In the genomic region with DNA sequence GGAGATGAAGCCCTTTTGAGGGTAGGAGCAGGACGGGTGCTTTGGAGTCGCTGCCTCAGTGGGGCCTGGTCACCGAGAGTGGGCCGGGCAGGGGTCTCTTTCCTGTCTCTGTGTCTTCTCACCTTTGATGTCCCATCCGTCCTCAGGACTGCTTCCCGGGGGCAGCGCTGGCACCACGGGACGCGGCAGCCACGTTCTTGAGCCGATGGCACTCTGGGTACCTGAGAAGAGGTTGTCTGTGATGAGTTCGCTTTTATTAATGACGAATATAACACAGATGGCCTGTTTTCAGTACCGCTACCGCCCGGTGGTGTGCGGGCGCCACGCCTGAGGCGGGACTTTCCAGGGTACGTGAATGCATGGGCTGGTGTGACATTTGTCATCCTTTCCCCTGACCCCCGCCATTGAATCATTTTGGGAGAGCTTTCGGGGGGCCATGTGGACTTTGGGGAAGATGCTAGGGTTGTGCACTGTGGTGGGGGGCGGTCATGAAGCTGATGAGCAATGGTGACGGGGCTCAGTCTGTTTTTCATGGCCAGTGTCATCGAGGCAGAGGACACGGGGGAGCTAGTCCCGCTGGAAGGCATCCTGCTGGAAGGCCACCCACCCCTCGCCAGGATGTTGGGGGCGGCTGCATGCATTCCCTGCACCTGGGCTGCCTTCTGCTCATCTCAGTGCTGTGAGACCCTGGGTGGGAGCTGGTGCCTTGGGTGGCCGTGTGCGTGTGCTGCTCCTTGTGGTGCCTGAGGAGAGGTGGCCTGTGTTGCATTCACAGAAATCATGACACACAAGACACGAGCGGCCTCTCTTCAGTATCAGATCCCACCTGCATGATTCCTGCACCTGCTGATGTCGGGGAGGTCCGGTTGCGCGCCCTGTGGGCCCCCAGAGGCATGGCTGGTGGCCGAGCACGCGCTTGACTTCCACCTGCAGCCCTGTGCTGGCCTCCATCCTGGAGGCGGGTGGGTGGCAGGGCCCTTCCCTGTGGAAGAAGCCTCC, we compare ENCODE assay signal across 31 cellular contexts.
DNase-seq lines count a peak whose midpoint lies in the region; ATAC-seq and TF ChIP-seq lines count a peak whose summit lies in the region.
"Had no signal": no experiment of that assay in that cellular context is flagged by ENCODE, and none has a peak within 500 bp of the region (broad histone marks: within the 10 kb centered on the region; RNA-seq: fewer than 3 reads in every experiment).

No MANE protein-coding gene starts in this region.

- H3K4me2 ChIP-seq in trophoblast cell (ENCODE audit: low read length): no peak overlapping the region

- no peak overlapping the region for H3K18ac ChIP-seq in trophoblast cell (ENCODE audit: low read length)

- H3K9me3 ChIP-seq in right atrium auricular region (no peaks in the 10 kb centered on the region), trophoblast cell (ENCODE audit: insufficient read depth, low read depth, low read length) (peaks cover 19% of the 10 kb centered on the region)
- H3K9me3 ChIP-seq: ascending aorta, heart left ventricle, neutrophil, SJSA1, upper lobe of left lung had no signal

- H4K91ac ChIP-seq in trophoblast cell (ENCODE audit: low read depth, low read length): no peak overlapping the region

- no peaks in the 10 kb centered on the region for H3K79me2 ChIP-seq in trophoblast cell (ENCODE audit: control insufficient read depth, insufficient read depth, low read length, poor library complexity)

- intact Hi-C loops in left cardiac atrium (cut with DNase I): no loop called here

- H3K27ac ChIP-seq in right atrium auricular region (no peak overlapping the region), trophoblast cell (ENCODE audit: low read depth, low read length) (no peak overlapping the region)
- H3K27ac ChIP-seq: ascending aorta, cardiac muscle cell, heart left ventricle, neutrophil, SJSA1, upper lobe of left lung had no signal

- no peak overlapping the region for H3K4ac ChIP-seq in trophoblast cell (ENCODE audit: low read depth, low read length)

- H2BK5ac ChIP-seq in trophoblast cell (ENCODE audit: low read depth, low read length, poor library complexity): no peak overlapping the region

- H3K9me3 Mint-ChIP-seq in glutamatergic neuron (ENCODE audit: unreplicated experiment): peaks cover 17% of the 10 kb centered on the region

- no CpG with 5 or more reads among the region's 43 CpGs for WGBS in trophoblast cell (ENCODE audit: extremely low coverage, insufficient coverage, insufficient read length)

- H3K27me3 ChIP-seq in right atrium auricular region (no peaks in the 10 kb centered on the region), trophoblast cell (ENCODE audit: insufficient read depth, low read length) (no peaks in the 10 kb centered on the region)
- H3K27me3 ChIP-seq: ascending aorta, cardiac muscle cell, SJSA1, upper lobe of left lung had no signal

- H2AFZ ChIP-seq in trophoblast cell (ENCODE audit: insufficient read depth, low read length, poor library complexity): no peak overlapping the region

- H3K4me3 Mint-ChIP-seq in glutamatergic neuron (ENCODE audit: unreplicated experiment): no peak overlapping the region
- H3K4me3 Mint-ChIP-seq: activated CD4-positive, alpha-beta memory T cell treated with anti-CD3 and anti-CD28 coated beads, Interleukin-2, amount 10 ng/mL, durations not matched to agents 7 days and 5 days; memory B cell; T-cell had no signal

- peaks cover 16% of the 10 kb centered on the region for H3K4me1 Mint-ChIP-seq in glutamatergic neuron (ENCODE audit: low read depth, unreplicated experiment)
- H3K4me1 Mint-ChIP-seq: activated CD4-positive, alpha-beta memory T cell treated with anti-CD3 and anti-CD28 coated beads, Interleukin-2, amount 10 ng/mL, durations not matched to agents 7 days and 5 days; memory B cell; T-cell had no signal

- peaks cover 9% of the 10 kb centered on the region for H3K27me3 Mint-ChIP-seq in glutamatergic neuron (ENCODE audit: unreplicated experiment)
- H3K27me3 Mint-ChIP-seq: activated CD4-positive, alpha-beta memory T cell treated with anti-CD3 and anti-CD28 coated beads, Interleukin-2, amount 10 ng/mL, durations not matched to agents 7 days and 5 days had no signal

- H3K36me3 Mint-ChIP-seq in glutamatergic neuron (ENCODE audit: unreplicated experiment): peaks cover 11% of the 10 kb centered on the region
- H3K36me3 Mint-ChIP-seq: memory B cell, T-cell had no signal

- no peak overlapping the region for H2BK12ac ChIP-seq in trophoblast cell (ENCODE audit: low read length)

- no peaks in the 10 kb centered on the region for H3K79me1 ChIP-seq in trophoblast cell (ENCODE audit: low read length)

- H4K8ac ChIP-seq in trophoblast cell (ENCODE audit: low read depth, low read length): no peak overlapping the region

- H3K4me1 ChIP-seq in right atrium auricular region (no peaks in the 10 kb centered on the region), trophoblast cell (ENCODE audit: control insufficient read depth in 1 of 2, insufficient read depth in 2 of 2, low read length in 2 of 2) (no peaks in the 10 kb centered on the region)
- H3K4me1 ChIP-seq: ascending aorta, heart left ventricle, upper lobe of left lung had no signal

- ATAC-seq in left cardiac atrium (no peak), HG03039 (IDR thresholded peaks at IDR 0.05; ENCODE audit: unreplicated experiment) (no peak)
- ATAC-seq: esophagus mucosa, GM12878, HCT116, heart left ventricle, Panc1, T-cell had no signal

- H3K27ac Mint-ChIP-seq in glutamatergic neuron (ENCODE audit: unreplicated experiment): no peak overlapping the region
- H3K27ac Mint-ChIP-seq: activated CD4-positive, alpha-beta memory T cell treated with anti-CD3 and anti-CD28 coated beads, Interleukin-2, amount 10 ng/mL, durations not matched to agents 7 days and 5 days; memory B cell; T-cell had no signal

- no peak overlapping the region for H3K4me3 ChIP-seq in right atrium auricular region
- H3K4me3 ChIP-seq in trophoblast cell (ENCODE audit: low read depth, low read length): peak overlapping the region; percentile 9
- H3K4me3 ChIP-seq: ascending aorta, cardiac muscle cell, GM12878, heart left ventricle, SJSA1, upper lobe of left lung had no signal

- H2AK5ac ChIP-seq in trophoblast cell (ENCODE audit: low read length): no peak overlapping the region

- no peak overlapping the region for H3K9ac ChIP-seq in trophoblast cell (ENCODE audit: low read length)

- no peak overlapping the region for H4K12ac ChIP-seq in trophoblast cell (ENCODE audit: low read depth, low read length)

- H3K14ac ChIP-seq in trophoblast cell (ENCODE audit: low read length): no peak overlapping the region

- H3K23ac ChIP-seq in trophoblast cell (ENCODE audit: low read length): no peak overlapping the region

- no peaks in the 10 kb centered on the region for H3K36me3 ChIP-seq in right atrium auricular region
- no peaks in the 10 kb centered on the region for H3K36me3 ChIP-seq in trophoblast cell (ENCODE audit: control insufficient read depth in 1 of 2, insufficient read depth in 2 of 2, low read length in 2 of 2)
- H3K36me3 ChIP-seq: ascending aorta, cardiac muscle cell, heart left ventricle, neutrophil, upper lobe of left lung had no signal

- no peak overlapping the region for H2BK120ac ChIP-seq in trophoblast cell (ENCODE audit: insufficient read depth, low read length, poor library complexity)

- no peak for TF ChIP-seq CTCF in right atrium auricular region (IDR thresholded peaks at IDR 0.05)
- no peak for TF ChIP-seq CTCF in glutamatergic neuron (IDR thresholded peaks at IDR 0.05; ENCODE audit: partially characterized antibody, unreplicated experiment)

- DNase-seq in left cardiac atrium (peak; percentile 11), right atrium auricular region (ENCODE audit: low spot score) (no peak), glutamatergic neuron (peak; percentile 5), trophoblast cell (no peak), hippocampal formation (lab: John Stamatoyannopoulos, UW) (no peak), NCI-H1092 treated with DMSO at 0.1 percent for 48 hours (lab: John Stamatoyannopoulos, UW) (no peak)
- DNase-seq: activated CD4-positive, alpha-beta memory T cell treated with anti-CD3 and anti-CD28 coated beads, Interleukin-2, amount 10 ng/mL, durations not matched to agents 7 days and 5 days; activated CD4-positive, CD25-positive, alpha-beta regulatory T cell; cortex of kidney; EL; foreskin fibroblast; KBM-7; NCI-H1417; NCI-H2081; NCI-H2227 treated with DMSO at 0.1 percent for 48 hours; NCI-H69; small intestine; stimulated activated CD4-positive, alpha-beta T cell treated with anti-CD3 and anti-CD28 coated beads, Interleukin-2, amount 100 ng/mL, for 24 hours had no signal

Comparison
In these comparisons a context has a peak if more than half of its experiments do, and no peak if none do; other contexts are left out.
1. DNase-seq: peak in left cardiac atrium (single experiment) and glutamatergic neuron (single experiment); none in right atrium auricular region (single experiment), trophoblast cell (0 of 2), hippocampal formation (0 of 2) and NCI-H1092 treated with DMSO at 0.1 percent for 48 hours (single experiment).